In the genomic region with DNA sequence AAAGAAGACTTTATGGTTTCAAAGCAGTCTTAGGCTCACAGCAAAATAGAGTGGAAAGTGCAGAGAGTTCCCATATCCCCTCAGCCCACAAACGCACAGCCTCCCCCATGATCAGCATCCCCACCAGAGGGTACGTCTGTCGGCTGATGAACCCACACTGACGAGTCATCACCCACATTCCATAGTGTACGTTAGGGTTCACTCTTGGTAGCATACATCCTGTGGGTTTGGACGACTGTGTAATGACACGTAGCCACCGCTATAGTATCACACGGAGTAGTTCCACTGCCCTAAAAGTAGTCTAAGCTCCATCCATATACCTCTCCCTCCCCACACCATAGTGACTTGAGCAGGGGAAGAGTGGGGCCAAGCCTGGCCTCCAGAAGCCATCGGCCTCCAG, we compare ENCODE assay signal across 23 cellular contexts.
DNase-seq lines count a peak whose midpoint lies in the region; ATAC-seq, FAIRE-seq and TF ChIP-seq lines count a peak whose summit lies in the region.
"Had no signal": no experiment of that assay in that cellular context is flagged by ENCODE, and none has a peak within 500 bp of the region (broad histone marks: within the 10 kb centered on the region; RNA-seq: fewer than 3 reads in every experiment).

No MANE protein-coding gene starts in this region.

- peak; percentile 61 for ATAC-seq in activated naive CD8-positive, alpha-beta T cell treated with anti-CD3 and anti-CD28 coated beads, Interleukin-2, amount 10 ng/mL, durations not matched to agents 7 days and 5 days (ENCODE audit: low read depth)
- ATAC-seq in HG03469 (IDR thresholded peaks at IDR 0.05; ENCODE audit: unreplicated experiment): no peak
- ATAC-seq: CD8-positive, alpha-beta T cell had no signal

- peaks cover 5% of the 10 kb centered on the region for H3K4me1 Mint-ChIP-seq in activated naive CD8-positive, alpha-beta T cell treated with anti-CD3 and anti-CD28 coated beads, Interleukin-2, amount 10 ng/mL, durations not matched to agents 7 days and 5 days
- no peaks in the 10 kb centered on the region for H3K4me1 Mint-ChIP-seq in activated naive CD8-positive, alpha-beta T cell treated with anti-CD3 and anti-CD28 coated beads for 36 hours
- H3K4me1 Mint-ChIP-seq in activated T-helper 2 cell treated with anti-CD3 and anti-CD28 coated beads, Interferon-gamma antibody, Interleukin-2, Interleukin-4, amounts not matched to agents 10 μg/mL and 5 μg/mL and 100 μg/mL, durations not matched to agents 14 hours and 24 hours and 36 hours (ENCODE audit: low read depth): no peaks in the 10 kb centered on the region

- H3K4me3 Mint-ChIP-seq in activated naive CD8-positive, alpha-beta T cell treated with anti-CD3 and anti-CD28 coated beads, Interleukin-2, amount 10 ng/mL, durations not matched to agents 7 days and 5 days: no peak overlapping the region
- H3K4me3 Mint-ChIP-seq in activated naive CD8-positive, alpha-beta T cell treated with anti-CD3 and anti-CD28 coated beads for 36 hours: no peak overlapping the region
- no peak overlapping the region for H3K4me3 Mint-ChIP-seq in activated T-helper 2 cell treated with anti-CD3 and anti-CD28 coated beads, Interferon-gamma antibody, Interleukin-2, Interleukin-4, amounts not matched to agents 10 μg/mL and 5 μg/mL and 100 μg/mL, durations not matched to agents 14 hours and 24 hours and 36 hours (ENCODE audit: low read depth)
- H3K4me3 Mint-ChIP-seq: CD8-positive, alpha-beta T cell; H9 had no signal

- no peaks in the 10 kb centered on the region for H3K9me3 ChIP-seq in kidney (ENCODE audit: control insufficient read depth in 1 of 2, low read length in 2 of 2)
- H3K9me3 ChIP-seq: BE2C had no signal

- H3K4me3 ChIP-seq in kidney (ENCODE audit: low read length in 2 of 2): no peak overlapping the region
- H3K4me3 ChIP-seq: SK-N-MC had no signal

- no peaks in the 10 kb centered on the region for H3K36me3 Mint-ChIP-seq in activated naive CD8-positive, alpha-beta T cell treated with anti-CD3 and anti-CD28 coated beads, Interleukin-2, amount 10 ng/mL, durations not matched to agents 7 days and 5 days
- H3K36me3 Mint-ChIP-seq in activated naive CD8-positive, alpha-beta T cell treated with anti-CD3 and anti-CD28 coated beads for 36 hours: no peaks in the 10 kb centered on the region
- H3K36me3 Mint-ChIP-seq in activated T-helper 2 cell treated with anti-CD3 and anti-CD28 coated beads, Interferon-gamma antibody, Interleukin-2, Interleukin-4, amounts not matched to agents 10 μg/mL and 5 μg/mL and 100 μg/mL, durations not matched to agents 14 hours and 24 hours and 36 hours (ENCODE audit: low read depth): no peaks in the 10 kb centered on the region
- H3K36me3 Mint-ChIP-seq: CD8-positive, alpha-beta T cell had no signal

- FAIRE-seq in kidney (lab: Jason Lieb, UNC): no peak
- FAIRE-seq: D721Med, GM12891, GM19239, RCC 7860 had no signal

- intact Hi-C loops in kidney (cut with DNase I): no loop called here
- intact Hi-C loops in activated T-helper 2 cell treated with anti-CD3 and anti-CD28 coated beads, Interferon-gamma antibody, Interleukin-2, Interleukin-4, amounts not matched to agents 10 μg/mL and 5 μg/mL and 100 μg/mL, durations not matched to agents 14 hours and 24 hours and 36 hours (cut with micrococcal nuclease): no loop called here

- TF ChIP-seq CTCF in kidney (IDR thresholded peaks at IDR 0.05; ENCODE audit: borderline replicate concordance, extremely low read depth, insufficient read depth): no peak

- H3K27ac ChIP-seq in kidney (ENCODE audit: low read depth in 2 of 2, low read length in 2 of 2): no peak overlapping the region
- H3K27ac ChIP-seq: KMS-11, SK-N-MC had no signal

- DNase-seq in activated naive CD8-positive, alpha-beta T cell treated with anti-CD3 and anti-CD28 coated beads, Interleukin-2, amount 10 ng/mL, durations not matched to agents 7 days and 5 days: no peak
- no peak for DNase-seq in activated naive CD8-positive, alpha-beta T cell treated with anti-CD3 and anti-CD28 coated beads for 36 hours
- peak; percentile 42 for DNase-seq in UCSD-AML1 (lab: John Stamatoyannopoulos, UW; ENCODE audit: unreplicated experiment)
- DNase-seq in kidney: peak; percentile 11
- no peak for DNase-seq in SW480 (ENCODE audit: low spot score)
- DNase-seq in activated naive CD4-positive, alpha-beta T cell (lab: John Stamatoyannopoulos, UW): no peak
- DNase-seq in activated T-helper 2 cell treated with anti-CD3 and anti-CD28 coated beads, Interferon-gamma antibody, Interleukin-2, Interleukin-4, amounts not matched to agents 10 μg/mL and 5 μg/mL and 100 μg/mL, durations not matched to agents 14 hours and 24 hours and 36 hours (ENCODE audit: low spot score): no peak
- DNase-seq: 8988T; BE2C; CD8-positive, alpha-beta T cell; GF-D8; H9; NCI-H1417; NCI-H187 treated with DMSO at 0.1 percent for 48 hours; NCI-H446; NCI-H69 had no signal

- no peaks in the 10 kb centered on the region for H3K27me3 Mint-ChIP-seq in activated naive CD8-positive, alpha-beta T cell treated with anti-CD3 and anti-CD28 coated beads, Interleukin-2, amount 10 ng/mL, durations not matched to agents 7 days and 5 days
- H3K27me3 Mint-ChIP-seq in activated naive CD8-positive, alpha-beta T cell treated with anti-CD3 and anti-CD28 coated beads for 36 hours: no peaks in the 10 kb centered on the region
- no peaks in the 10 kb centered on the region for H3K27me3 Mint-ChIP-seq in activated T-helper 2 cell treated with anti-CD3 and anti-CD28 coated beads, Interferon-gamma antibody, Interleukin-2, Interleukin-4, amounts not matched to agents 10 μg/mL and 5 μg/mL and 100 μg/mL, durations not matched to agents 14 hours and 24 hours and 36 hours (ENCODE audit: low read depth)

- no peak overlapping the region for H3K9ac ChIP-seq in kidney (ENCODE audit: low read length in 2 of 2)
- H3K9ac ChIP-seq: KMS-11 had no signal

- H3K4me1 ChIP-seq in kidney (ENCODE audit: control insufficient read depth in 1 of 2, insufficient read depth in 1 of 2, low read depth in 1 of 2, low read length in 2 of 2): peaks cover 0 to 2% of the 10 kb centered on the region in 2 donors

- no peaks in the 10 kb centered on the region for H3K36me3 ChIP-seq in kidney (ENCODE audit: control insufficient read depth in 1 of 2, insufficient read depth in 2 of 2, low read length in 2 of 2)
- H3K36me3 ChIP-seq: BE2C had no signal

- H3K27ac Mint-ChIP-seq in activated naive CD8-positive, alpha-beta T cell treated with anti-CD3 and anti-CD28 coated beads, Interleukin-2, amount 10 ng/mL, durations not matched to agents 7 days and 5 days: no peak overlapping the region
- H3K27ac Mint-ChIP-seq in activated naive CD8-positive, alpha-beta T cell treated with anti-CD3 and anti-CD28 coated beads for 36 hours: no peak overlapping the region
- no peak overlapping the region for H3K27ac Mint-ChIP-seq in activated T-helper 2 cell treated with anti-CD3 and anti-CD28 coated beads, Interferon-gamma antibody, Interleukin-2, Interleukin-4, amounts not matched to agents 10 μg/mL and 5 μg/mL and 100 μg/mL, durations not matched to agents 14 hours and 24 hours and 36 hours
- H3K27ac Mint-ChIP-seq: CD8-positive, alpha-beta T cell had no signal

- POLR2A ChIA-PET in activated naive CD8-positive, alpha-beta T cell treated with anti-CD3 and anti-CD28 coated beads, Interleukin-2, amount 10 ng/mL, durations not matched to agents 7 days and 5 days (lab: Charles Lee): no interaction called here

- H3K9me3 Mint-ChIP-seq in activated naive CD8-positive, alpha-beta T cell treated with anti-CD3 and anti-CD28 coated beads, Interleukin-2, amount 10 ng/mL, durations not matched to agents 7 days and 5 days: no peaks in the 10 kb centered on the region
- peaks cover 1% of the 10 kb centered on the region for H3K9me3 Mint-ChIP-seq in activated naive CD8-positive, alpha-beta T cell treated with anti-CD3 and anti-CD28 coated beads for 36 hours
- no peaks in the 10 kb centered on the region for H3K9me3 Mint-ChIP-seq in activated T-helper 2 cell treated with anti-CD3 and anti-CD28 coated beads, Interferon-gamma antibody, Interleukin-2, Interleukin-4, amounts not matched to agents 10 μg/mL and 5 μg/mL and 100 μg/mL, durations not matched to agents 14 hours and 24 hours and 36 hours
- H3K9me3 Mint-ChIP-seq: CD8-positive, alpha-beta T cell had no signal

Comparison
In these comparisons a context has a peak if more than half of its experiments do, and no peak if none do; other contexts are left out.
1. DNase-seq: peak in UCSD-AML1 (single experiment) and kidney (single experiment); none in activated naive CD8-positive, alpha-beta T cell treated with anti-CD3 and anti-CD28 coated beads, Interleukin-2, amount 10 ng/mL, durations not matched to agents 7 days and 5 days (single experiment), activated naive CD8-positive, alpha-beta T cell treated with anti-CD3 and anti-CD28 coated beads for 36 hours (single experiment), SW480 (single experiment), activated naive CD4-positive, alpha-beta T cell (0 of 4) and activated T-helper 2 cell treated with anti-CD3 and anti-CD28 coated beads, Interferon-gamma antibody, Interleukin-2, Interleukin-4, amounts not matched to agents 10 μg/mL and 5 μg/mL and 100 μg/mL, durations not matched to agents 14 hours and 24 hours and 36 hours (single experiment).